In the genomic region with DNA sequence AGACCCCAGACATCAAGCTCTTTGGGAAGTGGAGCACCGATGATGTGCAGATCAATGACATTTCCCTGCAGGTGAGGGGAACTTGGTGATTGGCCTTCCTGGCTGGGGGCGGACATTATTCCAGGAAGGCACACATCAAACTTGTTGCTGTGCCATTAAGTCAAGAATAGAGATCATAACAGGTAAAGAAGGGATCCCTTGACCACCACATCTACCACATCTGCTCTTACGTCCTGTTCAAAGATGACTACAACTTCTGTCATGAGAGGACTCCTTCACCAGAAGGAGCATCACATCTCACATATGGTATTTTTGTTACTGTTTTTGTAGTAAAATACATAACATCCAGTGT, we compare ENCODE assay signal across 1 cellular context.
TF ChIP-seq lines count a peak whose summit lies in the region.

No MANE protein-coding gene starts in this region.

TF ChIP-seq in K562, 482 proteins besides CTCF, POLR2A, EP300 and RAD21:
- no peak for TF ChIP-seq RBM34 (IDR thresholded peaks at IDR 0.05; ENCODE audit: borderline replicate concordance, insufficient read depth, low read length)
- TF ChIP-seq DDX20 (tag; IDR thresholded peaks at IDR 0.05; ENCODE audit: low read depth), result no peak
- TF ChIP-seq RBM22 (IDR thresholded peaks at IDR 0.05; ENCODE audit: low read depth, low read length, poor library complexity, severe bottlenecking), result peak; percentile 18
- TF ChIP-seq SREBF2 (CRISPR knock-in tag; IDR thresholded peaks at IDR 0.05), result 0 out of 2 replicates have a peak, but pooled peaks have one; percentile 9
- TF ChIP-seq CBX5 (IDR thresholded peaks at IDR 0.05; ENCODE audit: borderline replicate concordance, low read depth), result no peak
- peak; percentile 62; the same call in 1 of the 2 replicates for TF ChIP-seq SP1 (CRISPR knock-in tag; IDR thresholded peaks at IDR 0.05)
- 0 out of 2 replicates have a peak, but pooled peaks have one; percentile 27 for TF ChIP-seq NR2C2 (CRISPR knock-in tag; IDR thresholded peaks at IDR 0.05)
- TF ChIP-seq NR2C2 (tag; IDR thresholded peaks at IDR 0.05), result no peak
- TF ChIP-seq SMAD3 (CRISPR knock-in tag; conservative IDR thresholded peaks at IDR 0.05), result no peak
- TF ChIP-seq RBFOX2 (IDR thresholded peaks at IDR 0.05; ENCODE audit: low read depth, low read length), result peak; percentile 10; the same call in 1 of the 2 replicates
